1 cellular context compared by ENCODE assay signal in the genomic region with DNA sequence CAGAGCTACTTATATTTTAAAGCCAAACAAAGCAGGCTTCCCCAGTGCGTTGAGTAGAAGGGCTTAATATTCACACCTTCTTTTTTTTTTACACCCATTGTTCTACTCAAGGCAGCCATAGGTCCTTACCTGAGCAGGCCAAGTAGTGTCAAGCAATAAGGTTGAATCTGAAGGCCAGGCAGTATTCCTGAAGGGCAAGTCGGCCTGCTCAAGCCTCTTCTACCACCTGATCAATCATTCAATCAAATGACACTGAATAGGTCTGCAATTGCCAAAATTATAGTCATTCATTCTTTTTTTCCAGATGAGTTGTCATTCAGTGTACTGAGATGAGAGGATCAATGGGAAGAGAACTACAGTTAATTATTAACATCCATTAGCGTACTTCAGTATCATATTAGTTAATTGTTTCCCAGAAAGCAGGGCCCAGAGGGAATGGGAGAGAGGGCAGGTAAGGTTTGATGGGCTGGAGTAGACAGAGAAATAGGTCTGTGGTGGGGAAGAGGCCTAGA.
TF ChIP-seq lines count a peak whose summit lies in the region.

No MANE protein-coding gene starts in this region.

TF ChIP-seq in SK-N-SH treated with all-trans-retinoic acid at 6 μM for 48 hours, 23 proteins besides CTCF, POLR2A, EP300 and RAD21 (continued from another document):
- TF ChIP-seq BACH2 (CRISPR knock-in tag; IDR thresholded peaks at IDR 0.05; ENCODE audit: borderline replicate concordance) (no peak), OSR1 (CRISPR knock-in tag; IDR thresholded peaks at IDR 0.05) (no peak)
